Comparison of ENCODE assay signal across 8 cellular contexts in the genomic region with DNA sequence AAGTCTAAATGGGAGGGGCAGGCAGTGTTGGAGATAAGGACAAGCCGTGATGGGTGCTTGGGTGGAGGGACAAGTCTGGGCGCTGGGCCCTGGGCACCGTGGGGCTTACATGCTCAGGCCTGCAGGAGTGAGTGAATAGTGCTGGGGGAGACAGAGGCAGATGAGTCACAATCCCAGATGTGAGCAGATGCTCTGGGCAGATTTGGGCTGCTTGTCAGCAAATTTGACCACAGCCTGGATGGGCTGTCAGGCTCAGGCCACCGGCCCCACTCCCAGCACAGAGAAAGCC. TPM values are rescaled to one million over a fixed set of nuclear protein-coding genes. Genes with fewer than 3 reads are reported as not detected.
A peak's percentile ranks its signal among the peaks of the same experiment; 100 is the strongest.
DNase-seq lines count a peak whose midpoint lies in the region; ATAC-seq and TF ChIP-seq lines count a peak whose summit lies in the region.

No MANE protein-coding gene starts in this region.

- CTCF ChIA-PET in PC-9 (lab: Charles Lee) = no interaction called here

- no peaks in the 10 kb centered on the region for H3K9me3 ChIP-seq in PC-9 (ENCODE audit: insufficient read depth, low read depth)
- no peaks in the 10 kb centered on the region for H3K9me3 ChIP-seq in skeletal muscle satellite cell (replicated peaks; ENCODE audit: low read length)
- H3K9me3 ChIP-seq in neural progenitor cell (ENCODE audit: low read depth) = no peaks in the 10 kb centered on the region

- in situ Hi-C loops in ACHN (cut with HindIII; ENCODE audit: low pct_ligation_motif_present, low pct_unique_long_range_greater_than_20kb, low sequenced_read_pairs) = no loop called here

- H3K4me2 ChIP-seq in GM23338 (no peak overlapping the region), PC-9 (peak overlapping the region; percentile 93), skeletal muscle satellite cell (ENCODE audit: low read length) (peak overlapping the region; percentile 90), neural progenitor cell (no peak overlapping the region)

- H3K4me3 Mint-ChIP-seq in GM23338 (no peak overlapping the region), neural progenitor cell (no peak overlapping the region)

- DNase-seq in GM23338 (ENCODE audit: low spot score) (no peak), PC-9 (peak; percentile 37 to 57), MV-4-11 (lab: John Stamatoyannopoulos, UW) (no peak), neural progenitor cell (ENCODE audit: low spot score) (no peak), ACHN (no peak)

- H3F3A ChIP-seq in GM23338 (replicated peaks; ENCODE audit: low read depth) (no peaks in the 10 kb centered on the region), PC-9 (ENCODE audit: insufficient read depth, low read depth) (peaks cover 53% of the 10 kb centered on the region), neural progenitor cell (ENCODE audit: low read depth) (no peaks in the 10 kb centered on the region)

- H3K27me3 ChIP-seq in GM23338 (ENCODE audit: insufficient read depth) = no peaks in the 10 kb centered on the region
- H3K27me3 ChIP-seq in PC-9 (ENCODE audit: insufficient read depth, low read depth) = no peaks in the 10 kb centered on the region
- no peaks in the 10 kb centered on the region for H3K27me3 ChIP-seq in skeletal muscle satellite cell (ENCODE audit: control insufficient read depth, insufficient read depth, low read length)
- H3K27me3 ChIP-seq in neural progenitor cell = no peaks in the 10 kb centered on the region

- H2AFZ ChIP-seq in GM23338 = peak overlapping the region; percentile 97
- H2AFZ ChIP-seq in PC-9 = peak overlapping the region; percentile 71; the same call in 1 of the 2 replicates
- no peak overlapping the region for H2AFZ ChIP-seq in neural progenitor cell (replicated peaks)

- peaks cover 5% of the 10 kb centered on the region for H3K27me3 Mint-ChIP-seq in GM23338 (ENCODE audit: insufficient read depth, low read depth, poor library complexity)
- H3K27me3 Mint-ChIP-seq in neural progenitor cell (ENCODE audit: insufficient read depth, low read depth) = no peaks in the 10 kb centered on the region

- H3K79me2 ChIP-seq in GM23338 (replicated peaks; ENCODE audit: insufficient read depth) (no peaks in the 10 kb centered on the region), PC-9 (ENCODE audit: low read depth) (peaks cover 8% of the 10 kb centered on the region; the same call in 1 of the 2 replicates), neural progenitor cell (ENCODE audit: low read depth) (no peaks in the 10 kb centered on the region)

- peak; percentile 23; the same call in 2 of the 3 replicates for ATAC-seq in GM23338
- peak; percentile 90 for ATAC-seq in esophagus mucosa
- no peak for ATAC-seq in HG03342 (IDR thresholded peaks at IDR 0.05; ENCODE audit: unreplicated experiment)

- H3K27ac ChIP-seq in GM23338 (ENCODE audit: low read depth) (no peak overlapping the region), PC-9 (peak overlapping the region; percentile 98), neural progenitor cell (no peak overlapping the region)

- H4K20me1 ChIP-seq in GM23338 (replicated peaks; ENCODE audit: insufficient read depth) (no peaks in the 10 kb centered on the region), PC-9 (ENCODE audit: insufficient read depth) (no peaks in the 10 kb centered on the region), neural progenitor cell (ENCODE audit: low read depth) (no peaks in the 10 kb centered on the region)

- no peak overlapping the region for H3K4me3 ChIP-seq in GM23338
- H3K4me3 ChIP-seq in PC-9 = peak overlapping the region; percentile 48; the same call in 1 of the 2 replicates
- H3K4me3 ChIP-seq in skeletal muscle satellite cell (ENCODE audit: low read length) = peak overlapping the region; percentile 31
- no peak overlapping the region for H3K4me3 ChIP-seq in neural progenitor cell

- H3K4me1 Mint-ChIP-seq in GM23338 (peaks cover 5% of the 10 kb centered on the region; the same call in 2 of the 3 replicates), neural progenitor cell (peaks cover 30% of the 10 kb centered on the region)

- H3K4me1 ChIP-seq in GM23338 (ENCODE audit: insufficient read depth) = no peaks in the 10 kb centered on the region
- peaks cover 61% of the 10 kb centered on the region for H3K4me1 ChIP-seq in PC-9 (replicated peaks; ENCODE audit: insufficient read depth)
- peaks cover 43% of the 10 kb centered on the region for H3K4me1 ChIP-seq in skeletal muscle satellite cell (ENCODE audit: control insufficient read depth, insufficient read depth, low read length)
- no peaks in the 10 kb centered on the region for H3K4me1 ChIP-seq in neural progenitor cell

- no peaks in the 10 kb centered on the region for H3K36me3 Mint-ChIP-seq in GM23338 (ENCODE audit: low read depth)
- peaks cover 2% of the 10 kb centered on the region for H3K36me3 Mint-ChIP-seq in neural progenitor cell

- TF ChIP-seq CTCF in GM23338 (conservative IDR thresholded peaks at IDR 0.05; ENCODE audit: low read depth in 2 of 2) (no peak), PC-9 (conservative IDR thresholded peaks at IDR 0.05) (no peak), neural progenitor cell (IDR thresholded peaks at IDR 0.05) (no peak)

- intact Hi-C loops in PC-9 (cut with micrococcal nuclease; ENCODE audit: unreplicated experiment) = loop anchor here (2.0 kb wide), 2 partner anchors 41 to 91 kb away; a partner anchor contains a TSS

- H3K9ac ChIP-seq in skeletal muscle satellite cell (ENCODE audit: low read depth, low read length) (peak overlapping the region; percentile 92), neural progenitor cell (no peak overlapping the region)

- TSS peak; percentile 59 for BruUV-seq in PC-9 (replicated peaks; lab: Mats Ljungman, UMichigan)

- no peaks in the 10 kb centered on the region; the same call in 1 of the 2 replicates for H3K9me2 ChIP-seq in GM23338 (ENCODE audit: insufficient read depth)
- no peaks in the 10 kb centered on the region for H3K9me2 ChIP-seq in PC-9 (ENCODE audit: insufficient read depth)

- H3K36me3 ChIP-seq in GM23338 (ENCODE audit: insufficient read depth) (no peaks in the 10 kb centered on the region), PC-9 (ENCODE audit: low read depth) (no peaks in the 10 kb centered on the region), skeletal muscle satellite cell (ENCODE audit: insufficient read depth, low read length) (no peaks in the 10 kb centered on the region), neural progenitor cell (no peaks in the 10 kb centered on the region)

- no peaks in the 10 kb centered on the region; the same call in 2 of the 3 replicates for H3K9me3 Mint-ChIP-seq in GM23338
- no peaks in the 10 kb centered on the region for H3K9me3 Mint-ChIP-seq in neural progenitor cell

- POLR2A ChIA-PET in PC-9 (lab: Charles Lee; ENCODE audit: unreplicated experiment) = interaction anchor here (0.6 kb wide), 1 partner anchor 42 kb away, joined by 6 read pairs; a partner anchor contains a TSS

- no peak overlapping the region for H3K27ac Mint-ChIP-seq in GM23338
- no peak overlapping the region for H3K27ac Mint-ChIP-seq in neural progenitor cell

TF ChIP-seq in GM23338, 12 proteins besides CTCF, POLR2A, EP300 and RAD21:
- TF ChIP-seq STAT1 (IDR thresholded peaks at IDR 0.05; ENCODE audit: unreplicated experiment) (no peak), ZNF331 (CRISPR knock-in tag; IDR thresholded peaks at IDR 0.05; ENCODE audit: low read depth) (no peak), ZNF114 (CRISPR knock-in tag; IDR thresholded peaks at IDR 0.05) (no peak), EZH2phosphoT487 (IDR thresholded peaks at IDR 0.05; ENCODE audit: unreplicated experiment) (no peak), CREB1 (CRISPR knock-in tag; IDR thresholded peaks at IDR 0.05; ENCODE audit: low read depth) (no peak), JUNB (IDR thresholded peaks at IDR 0.05; ENCODE audit: unreplicated experiment) (no peak), NANOG (IDR thresholded peaks at IDR 0.05; ENCODE audit: borderline replicate concordance) (no peak), EZH2 (IDR thresholded peaks at IDR 0.05; ENCODE audit: low read depth, unreplicated experiment) (no peak), POLR2AphosphoS5 (IDR thresholded peaks at IDR 0.05; ENCODE audit: low read depth) (no peak)
- TF ChIP-seq, protein P1, sequence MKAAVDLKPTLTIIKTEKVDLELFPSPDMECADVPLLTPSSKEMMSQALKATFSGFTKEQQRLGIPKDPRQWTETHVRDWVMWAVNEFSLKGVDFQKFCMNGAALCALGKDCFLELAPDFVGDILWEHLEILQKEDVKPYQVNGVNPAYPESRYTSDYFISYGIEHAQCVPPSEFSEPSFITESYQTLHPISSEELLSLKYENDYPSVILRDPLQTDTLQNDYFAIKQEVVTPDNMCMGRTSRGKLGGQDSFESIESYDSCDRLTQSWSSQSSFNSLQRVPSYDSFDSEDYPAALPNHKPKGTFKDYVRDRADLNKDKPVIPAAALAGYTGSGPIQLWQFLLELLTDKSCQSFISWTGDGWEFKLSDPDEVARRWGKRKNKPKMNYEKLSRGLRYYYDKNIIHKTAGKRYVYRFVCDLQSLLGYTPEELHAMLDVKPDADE (IDR thresholded peaks at IDR 0.05) = no peak

RNA-seq across cellular contexts. Expression of a gene that starts 41.6 kb away (rescaled TPM):
- total RNA-seq in GM23338 (2014; rRNA removed; shearing (Covaris generic)) = 53.9 and 54.1 TPM in 2 replicates
- polyA plus RNA-seq in GM23338 (2016; fragmentation: Nextera tagmentation; extraction: Ambion mirVana) = 56.1 and 56.3 TPM in 2 replicates
- total RNA-seq in PC-9 (2021) (14.7 and 21.5 TPM in 2 replicates), esophagus mucosa (16.5 TPM), neural progenitor cell (ENCODE audit: low replicate concordance) (70.9 and 87.9 TPM in 2 replicates)
- 20.1 and 23.1 TPM in 2 replicates for total RNA-seq in skeletal muscle satellite cell (2012; rRNA removed)

Comparison
In these comparisons a context has a peak if more than half of its experiments do, and no peak if none do; other contexts are left out.
1. DNase-seq: peak in PC-9 (2 of 2); none in GM23338 (single experiment), MV-4-11 (single experiment), neural progenitor cell (single experiment) and ACHN (single experiment).
2. H3K4me2 ChIP-seq: peak in PC-9 (single experiment) and skeletal muscle satellite cell (single experiment); none in GM23338 (single experiment) and neural progenitor cell (single experiment).
3. H3K4me3 ChIP-seq: peak in PC-9 (single experiment) and skeletal muscle satellite cell (single experiment); none in GM23338 (single experiment) and neural progenitor cell (single experiment).